20 cellular contexts compared by ENCODE assay signal in the genomic region with DNA sequence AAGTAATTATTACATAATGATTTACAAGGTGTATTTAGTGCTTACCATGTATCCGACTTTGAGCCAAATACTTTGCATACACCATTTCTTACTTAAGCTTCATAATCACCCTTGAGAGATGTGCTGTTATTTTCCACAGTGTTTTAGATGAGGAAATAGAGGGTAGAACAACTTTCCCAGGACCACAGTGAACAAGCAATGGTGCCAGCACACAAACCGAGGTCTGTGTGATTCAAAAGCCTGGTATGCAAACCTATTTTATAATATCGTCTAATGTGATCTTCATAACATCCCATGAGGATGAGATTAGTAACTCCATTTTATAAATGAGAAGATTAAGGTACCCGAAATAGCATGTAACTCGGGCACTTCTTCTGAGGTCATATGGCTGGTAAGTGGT.
DNase-seq lines count a peak whose midpoint lies in the region; TF ChIP-seq lines count a peak whose summit lies in the region.
"Had no signal": no experiment of that assay in that cellular context is flagged by ENCODE, and none has a peak within 500 bp of the region (broad histone marks: within the 10 kb centered on the region; RNA-seq: fewer than 3 reads in every experiment).

No MANE protein-coding gene starts in this region.

- H3K36me3 Mint-ChIP-seq in glutamatergic neuron (ENCODE audit: unreplicated experiment) = no peaks in the 10 kb centered on the region
- H3K36me3 Mint-ChIP-seq: CD8-positive, alpha-beta T cell had no signal

- no peaks in the 10 kb centered on the region for H3K36me3 ChIP-seq in MG63

- no peaks in the 10 kb centered on the region for H3K27me3 Mint-ChIP-seq in glutamatergic neuron (ENCODE audit: unreplicated experiment)

- DNase-seq in Daoy (ENCODE audit: low read depth) (peak; percentile 41), MG63 (peak; percentile 43), astrocyte of the hippocampus (ENCODE audit: low read depth, low spot score) (peak; percentile 44), stromal cell of bone marrow (ENCODE audit: low read depth) (peak; percentile 40), head of caudate nucleus (no peak), glutamatergic neuron (no peak), NCI-H82 treated with DMSO at 0.1 percent for 48 hours (lab: John Stamatoyannopoulos, UW; ENCODE audit: unreplicated experiment) (no peak)
- DNase-seq: Caco-2; CD8-positive, alpha-beta T cell; KG1; NCI-H1048; NCI-H1417; NCI-H1694; NCI-H2029 treated with DMSO at 0.1 percent for 48 hours; NCI-H446 treated with DMSO at 0.1 percent for 48 hours; NCI-H526; SIG-M5 had no signal

- intact Hi-C loops in head of caudate nucleus (cut with DNase I) = no loop called here

- no peak overlapping the region for H3K4me3 Mint-ChIP-seq in glutamatergic neuron (ENCODE audit: unreplicated experiment)
- H3K4me3 Mint-ChIP-seq: B cell; CD8-positive, alpha-beta T cell had no signal

- H3K4me3 ChIP-seq in MG63 = no peak overlapping the region
- H3K4me3 ChIP-seq: A549, SK-N-MC had no signal

- no peaks in the 10 kb centered on the region for H3K9me3 Mint-ChIP-seq in glutamatergic neuron (ENCODE audit: unreplicated experiment)
- H3K9me3 Mint-ChIP-seq: CD8-positive, alpha-beta T cell had no signal

- H3K4me1 Mint-ChIP-seq in glutamatergic neuron (ENCODE audit: low read depth, unreplicated experiment) = no peaks in the 10 kb centered on the region
- H3K4me1 Mint-ChIP-seq: B cell had no signal

- H3K27ac Mint-ChIP-seq in glutamatergic neuron (ENCODE audit: unreplicated experiment) = no peak overlapping the region
- H3K27ac Mint-ChIP-seq: B cell; CD8-positive, alpha-beta T cell had no signal

- no peak for TF ChIP-seq CTCF in glutamatergic neuron (IDR thresholded peaks at IDR 0.05; ENCODE audit: partially characterized antibody, unreplicated experiment)

- no peaks in the 10 kb centered on the region for H3K9me3 ChIP-seq in MG63
- H3K9me3 ChIP-seq: Caco-2 had no signal

- no peaks in the 10 kb centered on the region for H3K27me3 ChIP-seq in MG63

Comparison
In these comparisons a context has a peak if more than half of its experiments do, and no peak if none do; other contexts are left out.
1. DNase-seq: peak in Daoy (single experiment), MG63 (single experiment), astrocyte of the hippocampus (single experiment) and stromal cell of bone marrow (single experiment); none in head of caudate nucleus (0 of 42), glutamatergic neuron (single experiment) and NCI-H82 treated with DMSO at 0.1 percent for 48 hours (single experiment).